9 cellular contexts compared by ENCODE assay signal in genomic region chr15:58551084-58551763, GRCh38.
A peak's percentile ranks its signal among the peaks of the same experiment; 100 is the strongest.
DNase-seq lines count a peak whose midpoint lies in the region; ATAC-seq, FAIRE-seq and TF ChIP-seq lines count a peak whose summit lies in the region.
"Had no signal": no experiment of that assay in that cellular context is flagged by ENCODE, and none has a peak within 500 bp of the region (broad histone marks: within the 10 kb centered on the region; RNA-seq: fewer than 3 reads in every experiment).

No MANE protein-coding gene starts in this region.

- H3K4me1 ChIP-seq in PC-3 (ENCODE audit: insufficient read depth, low read length) (peaks cover 37% of the 10 kb centered on the region), endodermal cell (ENCODE audit: control insufficient read depth, insufficient read depth, low read length) (peaks cover 3% of the 10 kb centered on the region), spleen (peaks cover 0 to 30% (median 14%) of the 10 kb centered on the region in 6 donors)

- H3K9me3 ChIP-seq in PC-3 (ENCODE audit: low read length) (no peaks in the 10 kb centered on the region), endodermal cell (ENCODE audit: control insufficient read depth, low read length) (no peaks in the 10 kb centered on the region), spleen (no peaks in the 10 kb centered on the region)

- H3K4me3 Mint-ChIP-seq in endodermal cell = no peak overlapping the region

- no peaks in the 10 kb centered on the region for H3K9me2 ChIP-seq in PC-3 (replicated peaks; ENCODE audit: low read length)

- H3K4me1 Mint-ChIP-seq in endodermal cell = peaks cover 19% of the 10 kb centered on the region

- no peak overlapping the region for H3K27ac Mint-ChIP-seq in endodermal cell

- intact Hi-C loops in PC-3 (cut with micrococcal nuclease) = no loop called here
- intact Hi-C loops in spleen (cut with DNase I; ENCODE audit: low total_unique reads) = no loop called here

- H3K9me3 Mint-ChIP-seq in endodermal cell = no peaks in the 10 kb centered on the region

- H3K4me3 ChIP-seq in PC-3 (ENCODE audit: low read length) (no peak overlapping the region; the same call in 1 of the 2 replicates), endodermal cell (ENCODE audit: low read length) (no peak overlapping the region), spleen (no peak overlapping the region)

- peak overlapping the region; percentile 68 for H2AFZ ChIP-seq in PC-3 (ENCODE audit: low read length)

- no peak for TF ChIP-seq CTCF in PC-3 (conservative IDR thresholded peaks at IDR 0.05; ENCODE audit: low read depth, low read length)
- TF ChIP-seq CTCF in endodermal cell (conservative IDR thresholded peaks at IDR 0.05) = no peak
- no peak for TF ChIP-seq CTCF in spleen (IDR thresholded peaks at IDR 0.05 in 8 of 11, conservative IDR thresholded peaks at IDR 0.05 in 3 of 11)

- H4K20me1 ChIP-seq in PC-3 (ENCODE audit: low read length) = no peaks in the 10 kb centered on the region

- H3K27ac ChIP-seq in PC-3 (ENCODE audit: low read length) (peak overlapping the region; percentile 66), endodermal cell (ENCODE audit: low read depth, low read length) (no peak overlapping the region), spleen (peak overlapping the region in 5 of 8 donors; percentile 45 to 65 (median 62))

- DNase-seq in GM12892 (ENCODE audit: insufficient read length) (no peak), PC-3 (no peak), endodermal cell (peak; percentile 24), spleen (no peak), pons (ENCODE audit: low spot score) (no peak), DMS53 treated with DMSO at 0.1 percent for 48 hours (lab: John Stamatoyannopoulos, UW; ENCODE audit: unreplicated experiment) (no peak)
- DNase-seq: stimulated activated CD4-positive, alpha-beta T cell treated with anti-CD3 and anti-CD28 coated beads, Interleukin-4, amount 100 ng/mL, for 4 hours had no signal

- no peaks in the 10 kb centered on the region for H3K36me3 ChIP-seq in PC-3 (ENCODE audit: low read depth, low read length)
- H3K36me3 ChIP-seq in endodermal cell (ENCODE audit: control insufficient read depth, insufficient read depth, low read length) = no peaks in the 10 kb centered on the region
- no peaks in the 10 kb centered on the region for H3K36me3 ChIP-seq in spleen

- BruUV-seq in PC-3 (replicated peaks; lab: Mats Ljungman, UMichigan) = no TSS peak

- ATAC-seq in PC-3 (no peak), HG03378 (IDR thresholded peaks at IDR 0.05; ENCODE audit: unreplicated experiment) (no peak), HG03280 (IDR thresholded peaks at IDR 0.05; ENCODE audit: unreplicated experiment) (no peak)

- H3F3A ChIP-seq in PC-3 (ENCODE audit: low read length, unreplicated experiment) = no peaks in the 10 kb centered on the region

- H3K9ac ChIP-seq in PC-3 (ENCODE audit: low read length) = no peak overlapping the region
- no peak overlapping the region for H3K9ac ChIP-seq in endodermal cell (ENCODE audit: extremely low read depth, low read length, poor library complexity, severe bottlenecking)

- H3K36me3 Mint-ChIP-seq in endodermal cell (ENCODE audit: low read depth) = no peaks in the 10 kb centered on the region

- CTCF ChIA-PET in PC-3 (lab: Charles Lee) = no interaction called here

- H3K27me3 Mint-ChIP-seq in endodermal cell (ENCODE audit: insufficient read depth) = peaks cover 1% of the 10 kb centered on the region

- H3K27me3 ChIP-seq in PC-3 (ENCODE audit: low read length) (no peaks in the 10 kb centered on the region), endodermal cell (ENCODE audit: control insufficient read depth, insufficient read depth, low read length, poor library complexity, severe bottlenecking) (no peaks in the 10 kb centered on the region), spleen (replicated peaks in 1 of 7) (peaks cover 0 to 4% (median 0%) of the 10 kb centered on the region in 7 donors)

- TF ChIP-seq POLR2A in GM12892 (IDR thresholded peaks at IDR 0.05; ENCODE audit: low read depth, low read length) (no peak), spleen (IDR thresholded peaks at IDR 0.05) (no peak)

- H3K4me2 ChIP-seq in PC-3 (ENCODE audit: low read length) = peak overlapping the region; percentile 60

- POLR2A ChIA-PET in PC-3 (lab: Charles Lee; ENCODE audit: unreplicated experiment) = no interaction called here

- H3K79me2 ChIP-seq in PC-3 (ENCODE audit: low read length) = no peaks in the 10 kb centered on the region

- 88 to 92% methylated on average over 6 to 10 of the region's 10 CpGs for WGBS in endodermal cell (ENCODE audit: insufficient coverage in 1 of 2, insufficient read length in 1 of 2), 2 experiments
- WGBS in spleen, 5 donors = 55 to 63% (median 59%) methylated on average over 10 of the region's 10 CpGs

- FAIRE-seq in GM12892 (lab: Jason Lieb, UNC) = peak; percentile 14
